In genomic region chr4:34516524-34516923, GRCh38 we compare ENCODE assay signal across 18 cellular contexts.
"Had no signal": no experiment of that assay in that cellular context is flagged by ENCODE, and none has a peak within 500 bp of the region (broad histone marks: within the 10 kb centered on the region; RNA-seq: fewer than 3 reads in every experiment).

No MANE protein-coding gene starts in this region.

- DNase-seq: activated CD4-positive, alpha-beta T cell treated with anti-CD3 and anti-CD28 coated beads, Interleukin-2, amount 10 ng/mL, durations not matched to agents 24 days and 14 days; activated CD8-positive, alpha-beta T cell treated with anti-CD3 and anti-CD28 coated beads, Interleukin-2, amount 10 ng/mL, durations not matched to agents 7 days and 5 days; activated gamma-delta T cell; activated naive CD4-positive, alpha-beta T cell treated with anti-CD3 and anti-CD28 coated beads, Interleukin-2, amount 50 U/mL, for 16 hours; anterior cingulate cortex; body of pancreas; effector CD4-positive, alpha-beta T cell; heart right ventricle; islet precursor cell; left cardiac atrium; mesenchymal stem cell; nephron progenitor cell; nucleus accumbens; right cardiac atrium; stimulated activated CD4-positive, alpha-beta T cell treated with anti-CD3 and anti-CD28 coated beads, Interleukin-4, amount 100 ng/mL, for 4 hours; stimulated activated naive CD8-positive, alpha-beta T cell treated with anti-CD3 and anti-CD28 coated beads, Interleukin-15, Interleukin-2, amounts not matched to agents 100 U/mL and 50 U/mL, for 24 hours; upper lobe of right lung had no signal

- FAIRE-seq: endometrium had no signal
